Comparison of ENCODE assay signal across 25 cellular contexts in the genomic region with DNA sequence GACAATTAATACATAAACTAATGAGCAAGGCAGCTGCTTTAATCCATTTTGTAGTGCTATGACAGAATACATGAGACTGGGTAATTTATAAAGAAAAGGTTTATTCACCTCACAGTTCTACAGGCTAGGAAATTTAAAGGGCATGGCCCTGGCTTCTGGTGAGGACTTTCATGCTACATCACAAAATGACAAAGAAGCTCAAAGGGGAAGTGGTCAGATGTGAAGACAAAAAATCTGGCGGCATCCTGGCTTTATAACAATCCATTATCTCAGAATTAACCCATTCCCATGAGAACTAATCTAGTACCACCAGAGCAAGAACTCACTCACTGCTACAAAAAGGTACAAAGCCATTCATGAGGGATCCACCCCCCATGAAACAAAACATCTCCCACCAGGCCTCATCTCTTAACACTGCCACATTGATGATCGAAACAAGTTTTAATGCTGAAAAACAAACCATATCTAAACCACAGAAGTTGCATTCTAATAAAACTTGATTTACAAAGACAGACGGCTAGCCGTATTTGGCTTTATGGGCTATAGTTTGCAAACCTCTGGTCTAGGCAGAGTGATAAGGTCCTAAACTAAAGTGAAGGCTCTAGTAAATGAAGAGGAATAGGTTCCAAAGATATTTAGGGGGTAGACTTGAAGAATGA. TPM values are rescaled to one million over a fixed set of nuclear protein-coding genes. Genes with fewer than 3 reads are reported as not detected.
DNase-seq lines count a peak whose midpoint lies in the region; ATAC-seq and TF ChIP-seq lines count a peak whose summit lies in the region.
"Had no signal": no experiment of that assay in that cellular context is flagged by ENCODE, and none has a peak within 500 bp of the region (broad histone marks: within the 10 kb centered on the region; RNA-seq: fewer than 3 reads in every experiment).

No MANE protein-coding gene starts in this region.

- peak overlapping the region in 5 of 7 donors; percentile 1 to 33 (median 12) for H3K4me3 Mint-ChIP-seq in CD8-positive, alpha-beta memory T cell
- no peak overlapping the region for H3K4me3 Mint-ChIP-seq in activated naive CD8-positive, alpha-beta T cell treated with anti-CD3 and anti-CD28 coated beads for 36 hours
- H3K4me3 Mint-ChIP-seq in neural progenitor cell = no peak overlapping the region
- no peak overlapping the region for H3K4me3 Mint-ChIP-seq in activated CD8-positive, alpha-beta memory T cell treated with anti-CD3 and anti-CD28 coated beads, Interleukin-2, amount 10 ng/mL, durations not matched to agents 7 days and 5 days
- H3K4me3 Mint-ChIP-seq: H9 had no signal

- H3K9me3 Mint-ChIP-seq in CD8-positive, alpha-beta memory T cell = peaks cover 10 to 18% (median 13%) of the 10 kb centered on the region in 5 donors
- peaks cover 28% of the 10 kb centered on the region for H3K9me3 Mint-ChIP-seq in activated naive CD8-positive, alpha-beta T cell treated with anti-CD3 and anti-CD28 coated beads for 36 hours
- peaks cover 68% of the 10 kb centered on the region for H3K9me3 Mint-ChIP-seq in neural progenitor cell
- peaks cover 19% of the 10 kb centered on the region for H3K9me3 Mint-ChIP-seq in activated CD8-positive, alpha-beta memory T cell treated with anti-CD3 and anti-CD28 coated beads, Interleukin-2, amount 10 ng/mL, durations not matched to agents 7 days and 5 days (ENCODE audit: low read depth)

- peaks cover 100% of the 10 kb centered on the region for H3K79me2 ChIP-seq in neural progenitor cell (ENCODE audit: low read depth)

- peaks cover 45% of the 10 kb centered on the region for H4K20me1 ChIP-seq in neural progenitor cell (ENCODE audit: low read depth)

- H3K27me3 ChIP-seq in CD8-positive, alpha-beta memory T cell (ENCODE audit: insufficient read depth, low read length, poor library complexity, severe bottlenecking) = no peaks in the 10 kb centered on the region
- no peaks in the 10 kb centered on the region for H3K27me3 ChIP-seq in neural progenitor cell
- H3K27me3 ChIP-seq in heart right ventricle = no peaks in the 10 kb centered on the region
- H3K27me3 ChIP-seq: body of pancreas, stomach, transverse colon had no signal

- H3K4me3 ChIP-seq in CD8-positive, alpha-beta memory T cell (ENCODE audit: low read length) = no peak overlapping the region
- H3K4me3 ChIP-seq in neural progenitor cell = no peak overlapping the region
- H3K4me3 ChIP-seq in heart right ventricle = no peak overlapping the region
- H3K4me3 ChIP-seq: body of pancreas, coronary artery, psoas muscle, stomach, transverse colon had no signal

- intact Hi-C loops in heart right ventricle (cut with DNase I) = no loop called here

- H3K27me3 Mint-ChIP-seq in CD8-positive, alpha-beta memory T cell = no peaks in the 10 kb centered on the region
- H3K27me3 Mint-ChIP-seq in activated naive CD8-positive, alpha-beta T cell treated with anti-CD3 and anti-CD28 coated beads for 36 hours = no peaks in the 10 kb centered on the region
- no peaks in the 10 kb centered on the region for H3K27me3 Mint-ChIP-seq in neural progenitor cell (ENCODE audit: insufficient read depth, low read depth)
- no peaks in the 10 kb centered on the region for H3K27me3 Mint-ChIP-seq in activated CD8-positive, alpha-beta memory T cell treated with anti-CD3 and anti-CD28 coated beads, Interleukin-2, amount 10 ng/mL, durations not matched to agents 7 days and 5 days

- H3K9me3 ChIP-seq in CD8-positive, alpha-beta memory T cell (ENCODE audit: low read length) = peaks cover 10% of the 10 kb centered on the region
- H3K9me3 ChIP-seq in neural progenitor cell (ENCODE audit: low read depth) (no peaks in the 10 kb centered on the region), heart right ventricle (peaks cover 0 to 24% (median 9%) of the 10 kb centered on the region in 11 donors)

- H3K4me2 ChIP-seq in neural progenitor cell = peak overlapping the region; percentile 8

- CTCF ChIA-PET in CD8-positive, alpha-beta memory T cell (lab: Charles Lee) = no interaction called here
- CTCF ChIA-PET in activated CD8-positive, alpha-beta memory T cell treated with anti-CD3 and anti-CD28 coated beads, Interleukin-2, amount 10 ng/mL, durations not matched to agents 7 days and 5 days (lab: Charles Lee) = no interaction called here

- no peak for ATAC-seq in heart right ventricle
- ATAC-seq in HG03457 (IDR thresholded peaks at IDR 0.05; ENCODE audit: unreplicated experiment) = no peak
- ATAC-seq in activated CD8-positive, alpha-beta memory T cell treated with anti-CD3 and anti-CD28 coated beads, Interleukin-2, amount 10 ng/mL, durations not matched to agents 7 days and 5 days = no peak
- ATAC-seq: body of pancreas, left lobe of liver, psoas muscle had no signal

- WGBS in heart right ventricle, 2 donors = 88 to 90% methylated on average over 4 of the region's 4 CpGs

- H2AFZ ChIP-seq in neural progenitor cell (replicated peaks) = no peak overlapping the region

- H3F3A ChIP-seq in neural progenitor cell (ENCODE audit: low read depth) = no peaks in the 10 kb centered on the region

- H3K9ac ChIP-seq in neural progenitor cell = no peak overlapping the region

- H3K36me3 Mint-ChIP-seq in CD8-positive, alpha-beta memory T cell = peaks cover 10 to 20% (median 11%) of the 10 kb centered on the region in 3 donors
- peaks cover 64% of the 10 kb centered on the region for H3K36me3 Mint-ChIP-seq in activated naive CD8-positive, alpha-beta T cell treated with anti-CD3 and anti-CD28 coated beads for 36 hours
- H3K36me3 Mint-ChIP-seq in neural progenitor cell = peaks cover 62% of the 10 kb centered on the region
- peaks cover 53% of the 10 kb centered on the region for H3K36me3 Mint-ChIP-seq in activated CD8-positive, alpha-beta memory T cell treated with anti-CD3 and anti-CD28 coated beads, Interleukin-2, amount 10 ng/mL, durations not matched to agents 7 days and 5 days

- TF ChIP-seq CTCF in neural progenitor cell (IDR thresholded peaks at IDR 0.05) (no peak), heart right ventricle (IDR thresholded peaks at IDR 0.05) (no peak)

- no peaks in the 10 kb centered on the region for H3K36me3 ChIP-seq in CD8-positive, alpha-beta memory T cell (ENCODE audit: insufficient read depth, low read length)
- H3K36me3 ChIP-seq in neural progenitor cell (peaks cover 3% of the 10 kb centered on the region), heart right ventricle (no peaks in the 10 kb centered on the region)
- H3K36me3 ChIP-seq: stomach, transverse colon had no signal

- POLR2A ChIA-PET in CD8-positive, alpha-beta memory T cell (lab: Charles Lee) = no interaction called here

- H3K4me1 Mint-ChIP-seq in CD8-positive, alpha-beta memory T cell = peaks cover 67 to 88% (median 75%) of the 10 kb centered on the region in 3 donors
- peaks cover 49% of the 10 kb centered on the region for H3K4me1 Mint-ChIP-seq in activated naive CD8-positive, alpha-beta T cell treated with anti-CD3 and anti-CD28 coated beads for 36 hours
- no peaks in the 10 kb centered on the region for H3K4me1 Mint-ChIP-seq in neural progenitor cell
- peaks cover 57% of the 10 kb centered on the region for H3K4me1 Mint-ChIP-seq in activated CD8-positive, alpha-beta memory T cell treated with anti-CD3 and anti-CD28 coated beads, Interleukin-2, amount 10 ng/mL, durations not matched to agents 7 days and 5 days

- H3K27ac Mint-ChIP-seq in CD8-positive, alpha-beta memory T cell = peak overlapping the region in 4 of 8 donors; percentile 8 to 33 (median 20)
- peak overlapping the region; percentile 21 for H3K27ac Mint-ChIP-seq in activated naive CD8-positive, alpha-beta T cell treated with anti-CD3 and anti-CD28 coated beads for 36 hours
- H3K27ac Mint-ChIP-seq in neural progenitor cell = no peak overlapping the region
- no peak overlapping the region for H3K27ac Mint-ChIP-seq in activated CD8-positive, alpha-beta memory T cell treated with anti-CD3 and anti-CD28 coated beads, Interleukin-2, amount 10 ng/mL, durations not matched to agents 7 days and 5 days

- DNase-seq in CD8-positive, alpha-beta memory T cell = no peak
- peak; percentile 56 for DNase-seq in MV-4-11 (lab: John Stamatoyannopoulos, UW)
- no peak for DNase-seq in activated naive CD8-positive, alpha-beta T cell treated with anti-CD3 and anti-CD28 coated beads for 36 hours
- DNase-seq in neural progenitor cell (ENCODE audit: low spot score) = no peak
- DNase-seq in heart right ventricle = no peak
- DNase-seq in activated CD8-positive, alpha-beta memory T cell treated with anti-CD3 and anti-CD28 coated beads, Interleukin-2, amount 10 ng/mL, durations not matched to agents 7 days and 5 days = no peak
- DNase-seq: activated CD4-positive, CD25-positive, alpha-beta regulatory T cell; activated CD8-positive, alpha-beta memory T cell treated with anti-CD3 and anti-CD28 coated beads for 24 hours; AML-193; body of pancreas; EL; H9; head of caudate nucleus; midbrain; NCI-H1436 treated with DMSO at 0.1 percent for 48 hours; NCI-H2171 treated with DMSO at 0.1 percent for 48 hours; NCI-H748 treated with DMSO at 0.1 percent for 48 hours; psoas muscle; SHP77; stimulated activated CD4-positive, alpha-beta T cell treated with anti-CD3 and anti-CD28 coated beads, Interleukin-2, amount 100 ng/mL, for 24 hours; stomach; transverse colon had no signal

- no peak overlapping the region for H3K27ac ChIP-seq in CD8-positive, alpha-beta memory T cell (ENCODE audit: low read depth, low read length)
- H3K27ac ChIP-seq in neural progenitor cell = no peak overlapping the region
- H3K27ac ChIP-seq in heart right ventricle = no peak overlapping the region
- H3K27ac ChIP-seq: body of pancreas, coronary artery, psoas muscle, stomach, transverse colon had no signal

- H3K4me1 ChIP-seq in CD8-positive, alpha-beta memory T cell (ENCODE audit: insufficient read depth, low read length) = peaks cover 37% of the 10 kb centered on the region
- H3K4me1 ChIP-seq in neural progenitor cell (peaks cover 10% of the 10 kb centered on the region), heart right ventricle (peaks cover 15 to 72% (median 52%) of the 10 kb centered on the region in 9 donors)

RNA-seq across cellular contexts. Expression of gene GSK3B, which starts 44.2 kb away (rescaled TPM):
- total RNA-seq in CD8-positive, alpha-beta memory T cell = 10 to 100 TPM; 35.7 to 38.0 TPM
- 20.0 TPM for polyA plus RNA-seq in CD8-positive, alpha-beta memory T cell
- total RNA-seq in activated naive CD8-positive, alpha-beta T cell treated with anti-CD3 and anti-CD28 coated beads for 36 hours = 10 to 100 TPM; 33.0 to 34.2 TPM
- total RNA-seq in neural progenitor cell (ENCODE audit: low replicate concordance) (66.3 and 88.6 TPM in 2 replicates), heart right ventricle (10 to 100 TPM; 37.5 to 57.1 (median 51.1) TPM)
- 1 to 10 TPM; 7.5 to 9.6 TPM for polyA plus RNA-seq in heart right ventricle
- total RNA-seq in activated CD8-positive, alpha-beta memory T cell treated with anti-CD3 and anti-CD28 coated beads, Interleukin-2, amount 10 ng/mL, durations not matched to agents 7 days and 5 days = 10 to 100 TPM; 35.1 to 35.9 TPM

Comparison
In these comparisons a context has a peak if more than half of its experiments do, and no peak if none do; other contexts are left out.
1. H3K4me3 Mint-ChIP-seq: peak in CD8-positive, alpha-beta memory T cell (5 of 7); none in activated naive CD8-positive, alpha-beta T cell treated with anti-CD3 and anti-CD28 coated beads for 36 hours (single experiment), neural progenitor cell (single experiment) and activated CD8-positive, alpha-beta memory T cell treated with anti-CD3 and anti-CD28 coated beads, Interleukin-2, amount 10 ng/mL, durations not matched to agents 7 days and 5 days (single experiment).